Comparison of ENCODE assay signal across 9 cellular contexts in genomic region chr12:128844031-128844635, GRCh38. TPM values are rescaled to one million over a fixed set of nuclear protein-coding genes. Genes with fewer than 3 reads are reported as not detected.
A peak's percentile ranks its signal among the peaks of the same experiment; 100 is the strongest.
DNase-seq lines count a peak whose midpoint lies in the region; ATAC-seq lines count a peak whose summit lies in the region.
"Had no signal": no experiment of that assay in that cellular context is flagged by ENCODE, and none has a peak within 500 bp of the region (broad histone marks: within the 10 kb centered on the region; RNA-seq: fewer than 3 reads in every experiment).

No MANE protein-coding gene starts in this region.

- DNase-seq in activated effector memory CD4-positive, alpha-beta T cell treated with anti-CD3 and anti-CD28 coated beads, Interleukin-2, amount 50 U/mL, for 16 hours, result peak; percentile 30
- DNase-seq in activated effector memory CD4-positive, alpha-beta T cell treated with Interleukin-2 at 50 U/mL for 16 hours, result no peak
- DNase-seq in activated T-helper 2 cell treated with anti-CD3 and anti-CD28 coated beads, Interferon-gamma antibody, Interleukin-2, Interleukin-4, amounts not matched to agents 10 μg/mL and 5 μg/mL and 100 μg/mL, durations not matched to agents 14 hours and 24 hours and 36 hours (ENCODE audit: low spot score), result no peak
- DNase-seq in stimulated activated naive CD8-positive, alpha-beta T cell treated with anti-CD3 and anti-CD28 coated beads, Interleukin-15, amount 100 ng/mL, for 72 hours, result peak in 1 of 2 donors; percentile 18
- DNase-seq in dermis blood vessel endothelial cell (no peak), NCI-H146 (lab: John Stamatoyannopoulos, UW) (no peak)

- H3K27ac Mint-ChIP-seq in activated T-helper 2 cell treated with anti-CD3 and anti-CD28 coated beads, Interferon-gamma antibody, Interleukin-2, Interleukin-4, amounts not matched to agents 10 μg/mL and 5 μg/mL and 100 μg/mL, durations not matched to agents 14 hours and 24 hours and 36 hours, result peak overlapping the region; percentile 7
- H3K27ac Mint-ChIP-seq in stimulated activated naive CD8-positive, alpha-beta T cell treated with anti-CD3 and anti-CD28 coated beads, Interleukin-15, amount 100 ng/mL, for 72 hours, result peak overlapping the region in 1 of 2 donors; percentile 87
- H3K27ac Mint-ChIP-seq: activated naive CD8-positive, alpha-beta T cell had no signal

- H3K9me3 Mint-ChIP-seq in activated T-helper 2 cell treated with anti-CD3 and anti-CD28 coated beads, Interferon-gamma antibody, Interleukin-2, Interleukin-4, amounts not matched to agents 10 μg/mL and 5 μg/mL and 100 μg/mL, durations not matched to agents 14 hours and 24 hours and 36 hours, result no peaks in the 10 kb centered on the region
- no peaks in the 10 kb centered on the region for H3K9me3 Mint-ChIP-seq in stimulated activated naive CD8-positive, alpha-beta T cell treated with anti-CD3 and anti-CD28 coated beads, Interleukin-15, amount 100 ng/mL, for 72 hours

- H3K36me3 Mint-ChIP-seq in activated T-helper 2 cell treated with anti-CD3 and anti-CD28 coated beads, Interferon-gamma antibody, Interleukin-2, Interleukin-4, amounts not matched to agents 10 μg/mL and 5 μg/mL and 100 μg/mL, durations not matched to agents 14 hours and 24 hours and 36 hours (ENCODE audit: low read depth), result no peaks in the 10 kb centered on the region
- H3K36me3 Mint-ChIP-seq: activated naive CD8-positive, alpha-beta T cell had no signal

- H3K27me3 Mint-ChIP-seq in activated T-helper 2 cell treated with anti-CD3 and anti-CD28 coated beads, Interferon-gamma antibody, Interleukin-2, Interleukin-4, amounts not matched to agents 10 μg/mL and 5 μg/mL and 100 μg/mL, durations not matched to agents 14 hours and 24 hours and 36 hours (ENCODE audit: low read depth), result peaks cover 6% of the 10 kb centered on the region
- peaks cover 33% of the 10 kb centered on the region for H3K27me3 Mint-ChIP-seq in stimulated activated naive CD8-positive, alpha-beta T cell treated with anti-CD3 and anti-CD28 coated beads, Interleukin-15, amount 100 ng/mL, for 72 hours

- intact Hi-C loops in activated T-helper 2 cell treated with anti-CD3 and anti-CD28 coated beads, Interferon-gamma antibody, Interleukin-2, Interleukin-4, amounts not matched to agents 10 μg/mL and 5 μg/mL and 100 μg/mL, durations not matched to agents 14 hours and 24 hours and 36 hours (cut with micrococcal nuclease), result no loop called here

- peaks cover 15% of the 10 kb centered on the region for H3K4me1 Mint-ChIP-seq in activated T-helper 2 cell treated with anti-CD3 and anti-CD28 coated beads, Interferon-gamma antibody, Interleukin-2, Interleukin-4, amounts not matched to agents 10 μg/mL and 5 μg/mL and 100 μg/mL, durations not matched to agents 14 hours and 24 hours and 36 hours (ENCODE audit: low read depth)
- H3K4me1 Mint-ChIP-seq in stimulated activated naive CD8-positive, alpha-beta T cell treated with anti-CD3 and anti-CD28 coated beads, Interleukin-15, amount 100 ng/mL, for 72 hours, result peaks cover 10% of the 10 kb centered on the region

- no peak overlapping the region for H3K4me3 Mint-ChIP-seq in activated T-helper 2 cell treated with anti-CD3 and anti-CD28 coated beads, Interferon-gamma antibody, Interleukin-2, Interleukin-4, amounts not matched to agents 10 μg/mL and 5 μg/mL and 100 μg/mL, durations not matched to agents 14 hours and 24 hours and 36 hours (ENCODE audit: low read depth)
- no peak overlapping the region for H3K4me3 Mint-ChIP-seq in stimulated activated naive CD8-positive, alpha-beta T cell treated with anti-CD3 and anti-CD28 coated beads, Interleukin-15, amount 100 ng/mL, for 72 hours
- H3K4me3 Mint-ChIP-seq: activated naive CD8-positive, alpha-beta T cell had no signal

- ATAC-seq in HG03378 (IDR thresholded peaks at IDR 0.05; ENCODE audit: unreplicated experiment), result peak; percentile 39
- ATAC-seq in stimulated activated naive CD8-positive, alpha-beta T cell treated with anti-CD3 and anti-CD28 coated beads, Interleukin-15, amount 100 ng/mL, for 72 hours, result peak; percentile 82
- ATAC-seq in HG03045 (IDR thresholded peaks at IDR 0.05; ENCODE audit: unreplicated experiment), result no peak

RNA-seq across cellular contexts. Expression of gene GLT1D1, which starts 9.1 kb away (rescaled TPM):
- 3.2 and 3.8 TPM in 2 replicates for total RNA-seq in activated T-helper 2 cell treated with anti-CD3 and anti-CD28 coated beads, Interferon-gamma antibody, Interleukin-2, Interleukin-4, amounts not matched to agents 10 μg/mL and 5 μg/mL and 100 μg/mL, durations not matched to agents 14 hours and 24 hours and 36 hours
- total RNA-seq in dermis blood vessel endothelial cell, result not detected in 2 replicates

RNA-seq across cellular contexts. Expression of gene SLC15A4, which starts 20.4 kb away (rescaled TPM):
- total RNA-seq in activated T-helper 2 cell treated with anti-CD3 and anti-CD28 coated beads, Interferon-gamma antibody, Interleukin-2, Interleukin-4, amounts not matched to agents 10 μg/mL and 5 μg/mL and 100 μg/mL, durations not matched to agents 14 hours and 24 hours and 36 hours, result 38.8 and 42.3 TPM in 2 replicates
- 30.2 and 36.9 TPM in 2 replicates for total RNA-seq in dermis blood vessel endothelial cell
